Comparison of ENCODE assay signal across 1 cellular context in genomic region chr4:106691749-106692148, GRCh38.
TF ChIP-seq lines count a peak whose summit lies in the region.

No MANE protein-coding gene starts in this region.

TF ChIP-seq in endothelial cell of umbilical vein, 7 proteins besides CTCF, POLR2A, EP300 and RAD21 (continued from another document):
- TF ChIP-seq POLR2AphosphoS5 (IDR thresholded peaks at IDR 0.05; ENCODE audit: insufficient read depth, low read depth, low read length) = no peak
